24 cellular contexts compared by ENCODE assay signal in the genomic region with DNA sequence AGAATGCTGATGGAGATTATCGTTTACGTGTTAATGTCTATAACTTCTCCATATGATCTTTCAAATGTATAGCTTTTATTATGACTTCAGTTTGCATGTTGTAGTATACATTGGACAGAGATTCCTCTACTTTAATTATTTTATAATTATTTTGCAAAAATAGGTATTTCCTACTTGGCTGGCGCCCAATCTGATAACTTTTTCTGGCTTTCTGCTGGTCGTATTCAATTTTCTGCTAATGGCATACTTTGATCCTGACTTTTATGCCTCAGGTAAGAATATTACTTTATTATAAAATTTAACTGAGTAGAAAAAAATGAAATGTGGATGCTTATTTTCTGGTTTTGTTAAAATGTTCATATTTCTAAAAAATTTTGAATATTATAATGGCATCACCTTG. TPM values are rescaled to one million over a fixed set of nuclear protein-coding genes. Genes with fewer than 3 reads are reported as not detected.
DNase-seq lines count a peak whose midpoint lies in the region; ATAC-seq, FAIRE-seq and TF ChIP-seq lines count a peak whose summit lies in the region.
"Had no signal": no experiment of that assay in that cellular context is flagged by ENCODE, and none has a peak within 500 bp of the region (broad histone marks: within the 10 kb centered on the region; RNA-seq: fewer than 3 reads in every experiment).

No MANE protein-coding gene starts in this region.

- ATAC-seq in HG02840 (IDR thresholded peaks at IDR 0.05; ENCODE audit: low FRiP score, unreplicated experiment) (no peak), HG02763 (IDR thresholded peaks at IDR 0.05; ENCODE audit: unreplicated experiment) (no peak)
- ATAC-seq: GM12878 had no signal

- no peak for TF ChIP-seq POLR2A in GM12892 (IDR thresholded peaks at IDR 0.05; ENCODE audit: low read depth, low read length)

- DNase-seq in GM12892 (ENCODE audit: insufficient read length) = no peak
- DNase-seq: 8988T; ACHN; BE2C; C1 segment of cervical spinal cord; CD4-positive, alpha-beta memory T cell; CD4-positive, CD25-positive, alpha-beta regulatory T cell; CD8-positive, alpha-beta memory T cell; COR-L47; DMS 273 treated with DMSO at 0.1 percent for 48 hours; DMS153; DMS53; DMS79; DND-41; EL; GDM1 had no signal

- FAIRE-seq in TTC549 (lab: Jason Lieb, UNC) (peak; percentile 3), colon (lab: Jason Lieb, UNC) (peak; percentile 10), GM12892 (lab: Jason Lieb, UNC) (no peak)
- FAIRE-seq: A204.1, GM12878 had no signal

RNA-seq across cellular contexts. Expression of a gene that starts 18.1 kb away (rescaled TPM):
- polyA plus RNA-seq in GM12892 (2012; ENCODE audit: missing spikeins) = 0.76 TPM
- polyA plus RNA-seq: AG04450, CD14-positive monocyte had no signal

RNA-seq across cellular contexts. Expression of a gene that starts 18.7 kb away (rescaled TPM):
- polyA plus RNA-seq in GM12892 (2012; ENCODE audit: missing spikeins) = 12.3 TPM

RNA-seq across cellular contexts. Expression of a gene that starts 37.1 kb away (rescaled TPM):
- polyA plus RNA-seq in GM12892 (2012; ENCODE audit: missing spikeins) = not detected
- polyA plus RNA-seq: AG04450; CD14-positive monocyte; CD4-positive, alpha-beta memory T cell; CD4-positive, CD25-positive, alpha-beta regulatory T cell; CD8-positive, alpha-beta memory T cell had no signal
